ENCODE assay signal across 35 cellular contexts in the genomic region with DNA sequence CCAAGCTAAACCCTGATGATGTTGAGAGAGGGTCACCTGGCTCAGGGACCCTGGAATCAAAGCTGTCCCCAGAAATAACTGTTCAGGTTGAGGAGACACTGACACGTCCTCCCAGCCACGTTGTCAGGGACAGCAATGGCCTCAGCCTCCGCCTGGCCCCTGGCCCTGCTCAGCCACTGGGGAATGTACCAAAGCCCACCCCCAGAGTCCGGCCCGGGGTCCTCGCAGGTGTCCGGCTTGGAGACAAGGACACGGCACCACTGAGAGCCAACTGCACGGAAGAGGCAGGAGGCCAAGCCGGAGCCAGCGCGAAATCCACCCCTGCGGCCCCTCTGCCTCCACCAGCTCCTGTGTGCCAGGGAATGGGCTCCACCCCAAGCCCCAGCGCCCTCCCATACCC.
"Had no signal": no experiment of that assay in that cellular context is flagged by ENCODE, and none has a peak within 500 bp of the region (broad histone marks: within the 10 kb centered on the region; RNA-seq: fewer than 3 reads in every experiment).

No MANE protein-coding gene starts in this region.

- H3K27ac ChIP-seq: adrenal gland, ascending aorta, body of pancreas, brain microvascular endothelial cell, breast epithelium, cardiac muscle cell had no signal

- H3K4me1 ChIP-seq: adrenal gland, ascending aorta, breast epithelium had no signal

- H3K9me3 Mint-ChIP-seq: activated naive CD4-positive, alpha-beta T cell treated with anti-CD3 and anti-CD28 coated beads for 36 hours; activated naive CD4-positive, alpha-beta T cell treated with anti-CD3 and anti-CD28 coated beads, Interleukin-2, amount 10 ng/mL, durations not matched to agents 7 days and 5 days; activated naive CD4-positive, alpha-beta T cell treated with anti-CD3 and anti-CD28 coated beads, Interleukin-2, amount 50 U/mL, for 24 hours; activated naive CD4-positive, alpha-beta T cell treated with anti-CD3 and anti-CD28 coated beads, Interleukin-2, amount 50 U/mL, for 72 hours; activated naive CD8-positive, alpha-beta T cell treated with anti-CD3 and anti-CD28 coated beads for 36 hours; activated naive CD8-positive, alpha-beta T cell treated with anti-CD3 and anti-CD28 coated beads, Interleukin-2, amount 10 ng/mL, durations not matched to agents 7 days and 5 days; activated naive CD8-positive, alpha-beta T cell treated with anti-CD3 and anti-CD28 coated beads, Interleukin-2, amount 50 U/mL, for 24 hours; activated T-cell treated with anti-CD3 and anti-CD28 coated beads, Interleukin-2, amount 50 U/mL, for 24 hours; activated T-cell treated with anti-CD3 and anti-CD28 coated beads, Interleukin-2, amount 50 U/mL, for 4 hours; activated T-cell treated with anti-CD3 and anti-CD28 coated beads, Interleukin-2, amount 50 U/mL, for 72 hours; activated T-helper 1 cell treated with anti-CD3 and anti-CD28 coated beads, Interleukin-12 subunit alpha, Interleukin-12 subunit beta, Interleukin-2, Interleukin-4 antibody, amounts not matched to agents 30 ng/mL and 10 ng/mL and 1 ng/mL, durations not matched to agents 14 hours and 24 hours and 36 hours; activated T-helper 17 cell treated with anti-CD3 and anti-CD28 coated beads, Interleukin-2, amount 50 U/mL, for 72 hours; activated T-helper 2 cell treated with anti-CD3 and anti-CD28 coated beads, Interferon-gamma antibody, Interleukin-2, Interleukin-4, amounts not matched to agents 10 μg/mL and 5 μg/mL and 100 μg/mL, durations not matched to agents 14 hours and 24 hours and 36 hours; central memory CD8-positive, alpha-beta T cell had no signal

- H3K4me3 ChIP-seq: adrenal gland, ascending aorta, body of pancreas, breast epithelium, cardiac muscle cell had no signal

- H3K36me3 Mint-ChIP-seq: activated naive CD4-positive, alpha-beta T cell treated with anti-CD3 and anti-CD28 coated beads, Interleukin-2, amount 10 ng/mL, durations not matched to agents 7 days and 5 days; activated naive CD4-positive, alpha-beta T cell treated with anti-CD3 and anti-CD28 coated beads, Interleukin-2, amount 50 U/mL, for 24 hours; activated naive CD4-positive, alpha-beta T cell treated with anti-CD3 and anti-CD28 coated beads, Interleukin-2, amount 50 U/mL, for 72 hours; activated naive CD8-positive, alpha-beta T cell; activated naive CD8-positive, alpha-beta T cell treated with anti-CD3 and anti-CD28 coated beads for 36 hours; activated naive CD8-positive, alpha-beta T cell treated with anti-CD3 and anti-CD28 coated beads, Interleukin-2, amount 10 ng/mL, durations not matched to agents 7 days and 5 days; brain had no signal

- H3K4me3 Mint-ChIP-seq: activated naive CD4-positive, alpha-beta T cell treated with anti-CD3 and anti-CD28 coated beads for 36 hours; activated naive CD4-positive, alpha-beta T cell treated with anti-CD3 and anti-CD28 coated beads, Interleukin-2, amount 10 ng/mL, durations not matched to agents 7 days and 5 days; activated naive CD4-positive, alpha-beta T cell treated with anti-CD3 and anti-CD28 coated beads, Interleukin-2, amount 50 U/mL, for 24 hours; activated naive CD8-positive, alpha-beta T cell; activated naive CD8-positive, alpha-beta T cell treated with anti-CD3 and anti-CD28 coated beads for 36 hours; activated naive CD8-positive, alpha-beta T cell treated with anti-CD3 and anti-CD28 coated beads, Interleukin-2, amount 10 ng/mL, durations not matched to agents 7 days and 5 days; activated naive CD8-positive, alpha-beta T cell treated with anti-CD3 and anti-CD28 coated beads, Interleukin-2, amount 50 U/mL, for 24 hours; activated T-cell treated with anti-CD3 and anti-CD28 coated beads, Interleukin-2, amount 50 U/mL, for 24 hours; activated T-cell treated with anti-CD3 and anti-CD28 coated beads, Interleukin-2, amount 50 U/mL, for 4 hours; activated T-cell treated with anti-CD3 and anti-CD28 coated beads, Interleukin-2, amount 50 U/mL, for 72 hours; activated T-helper 1 cell treated with anti-CD3 and anti-CD28 coated beads, Interleukin-12 subunit alpha, Interleukin-12 subunit beta, Interleukin-2, Interleukin-4 antibody, amounts not matched to agents 30 ng/mL and 10 ng/mL and 1 ng/mL, durations not matched to agents 14 hours and 24 hours and 36 hours; activated T-helper 17 cell treated with anti-CD3 and anti-CD28 coated beads, Interleukin-2, amount 50 U/mL, for 72 hours; brain; central memory CD8-positive, alpha-beta T cell had no signal

- H3K27ac Mint-ChIP-seq: activated naive CD4-positive, alpha-beta T cell treated with anti-CD3 and anti-CD28 coated beads for 36 hours; activated naive CD4-positive, alpha-beta T cell treated with anti-CD3 and anti-CD28 coated beads, Interleukin-2, amount 10 ng/mL, durations not matched to agents 7 days and 5 days; activated naive CD4-positive, alpha-beta T cell treated with anti-CD3 and anti-CD28 coated beads, Interleukin-2, amount 50 U/mL, for 24 hours; activated naive CD4-positive, alpha-beta T cell treated with anti-CD3 and anti-CD28 coated beads, Interleukin-2, amount 50 U/mL, for 72 hours; activated naive CD8-positive, alpha-beta T cell; activated naive CD8-positive, alpha-beta T cell treated with anti-CD3 and anti-CD28 coated beads for 36 hours; activated naive CD8-positive, alpha-beta T cell treated with anti-CD3 and anti-CD28 coated beads, Interleukin-2, amount 10 ng/mL, durations not matched to agents 7 days and 5 days; activated naive CD8-positive, alpha-beta T cell treated with anti-CD3 and anti-CD28 coated beads, Interleukin-2, amount 50 U/mL, for 24 hours; activated T-cell treated with anti-CD3 and anti-CD28 coated beads, Interleukin-2, amount 50 U/mL, for 24 hours; activated T-cell treated with anti-CD3 and anti-CD28 coated beads, Interleukin-2, amount 50 U/mL, for 72 hours; activated T-helper 1 cell treated with anti-CD3 and anti-CD28 coated beads, Interleukin-12 subunit alpha, Interleukin-12 subunit beta, Interleukin-2, Interleukin-4 antibody, amounts not matched to agents 30 ng/mL and 10 ng/mL and 1 ng/mL, durations not matched to agents 14 hours and 24 hours and 36 hours; activated T-helper 17 cell treated with anti-CD3 and anti-CD28 coated beads, Interleukin-2, amount 50 U/mL, for 72 hours; activated T-helper 2 cell treated with anti-CD3 and anti-CD28 coated beads, Interferon-gamma antibody, Interleukin-2, Interleukin-4, amounts not matched to agents 10 μg/mL and 5 μg/mL and 100 μg/mL, durations not matched to agents 14 hours and 24 hours and 36 hours had no signal

- H3K36me3 ChIP-seq: adrenal gland, ascending aorta, brain microvascular endothelial cell, breast epithelium, cardiac muscle cell had no signal

- H3K27me3 Mint-ChIP-seq: activated naive CD4-positive, alpha-beta T cell treated with anti-CD3 and anti-CD28 coated beads, Interleukin-2, amount 10 ng/mL, durations not matched to agents 7 days and 5 days; activated naive CD4-positive, alpha-beta T cell treated with anti-CD3 and anti-CD28 coated beads, Interleukin-2, amount 50 U/mL, for 24 hours; activated naive CD8-positive, alpha-beta T cell; activated naive CD8-positive, alpha-beta T cell treated with anti-CD3 and anti-CD28 coated beads for 36 hours; activated naive CD8-positive, alpha-beta T cell treated with anti-CD3 and anti-CD28 coated beads, Interleukin-2, amount 10 ng/mL, durations not matched to agents 7 days and 5 days; activated naive CD8-positive, alpha-beta T cell treated with anti-CD3 and anti-CD28 coated beads, Interleukin-2, amount 50 U/mL, for 24 hours; activated T-cell treated with anti-CD3 and anti-CD28 coated beads, Interleukin-2, amount 50 U/mL, for 24 hours; activated T-helper 17 cell treated with anti-CD3 and anti-CD28 coated beads, Interleukin-2, amount 50 U/mL, for 72 hours; brain; central memory CD8-positive, alpha-beta T cell had no signal

- H3K9me3 ChIP-seq: adrenal gland, ascending aorta, body of pancreas, breast epithelium had no signal

- H3K27me3 ChIP-seq: adrenal gland, ascending aorta, body of pancreas, brain microvascular endothelial cell, breast epithelium, cardiac muscle cell had no signal

- DNase-seq: activated effector memory CD4-positive, alpha-beta T cell treated with anti-CD3 and anti-CD28 coated beads, Interleukin-2, amount 50 U/mL, for 16 hours; activated effector memory CD4-positive, alpha-beta T cell treated with Interleukin-2 at 50 U/mL for 16 hours; activated gamma-delta T cell; activated gamma-delta T cell treated with Interleukin-2 at 50 U/mL for 16 hours; activated naive CD4-positive, alpha-beta T cell; activated naive CD4-positive, alpha-beta T cell treated with anti-CD3 and anti-CD28 coated beads for 36 hours; activated naive CD4-positive, alpha-beta T cell treated with anti-CD3 and anti-CD28 coated beads, Interleukin-2, amount 10 ng/mL, durations not matched to agents 7 days and 5 days; activated naive CD4-positive, alpha-beta T cell treated with anti-CD3 and anti-CD28 coated beads, Interleukin-2, amount 50 U/mL, for 16 hours; activated naive CD4-positive, alpha-beta T cell treated with Interleukin-2 at 50 U/mL for 16 hours; activated naive CD8-positive, alpha-beta T cell treated with anti-CD3 and anti-CD28 coated beads for 36 hours; activated naive CD8-positive, alpha-beta T cell treated with anti-CD3 and anti-CD28 coated beads, Interleukin-2, amount 10 ng/mL, durations not matched to agents 7 days and 5 days; activated naive CD8-positive, alpha-beta T cell treated with anti-CD3 and anti-CD28 coated beads, Interleukin-2, amount 50 U/mL, for 24 hours; activated T-cell treated with anti-CD3 and anti-CD28 coated beads, Interleukin-2, amount 50 U/mL, for 1 hour; activated T-cell treated with anti-CD3 and anti-CD28 coated beads, Interleukin-2, amount 50 U/mL, for 24 hours; activated T-cell treated with anti-CD3 and anti-CD28 coated beads, Interleukin-2, amount 50 U/mL, for 4 hours; activated T-cell treated with anti-CD3 and anti-CD28 coated beads, Interleukin-2, amount 50 U/mL, for 48 hours; activated T-cell treated with anti-CD3 and anti-CD28 coated beads, Interleukin-2, amount 50 U/mL, for 72 hours; adrenal gland; amniotic stem cell; aorta; body of pancreas; brain microvascular endothelial cell; central memory CD4-positive, alpha-beta T cell; cerebellar nuclear complex had no signal
